In genomic region chr11:64225608-64226506, GRCh38 we compare ENCODE assay signal across 8 cellular contexts. TPM values are rescaled to one million over a fixed set of nuclear protein-coding genes. Genes with fewer than 3 reads are reported as not detected.
DNase-seq lines count a peak whose midpoint lies in the region; ATAC-seq and TF ChIP-seq lines count a peak whose summit lies in the region.

Gene NUDT22, plus strand, starts transcription at chr11:64226274. Its CDS starts 379 bp downstream, at chr11:64226653.
Gene TRPT1, minus strand, starts transcription at chr11:64226186. Its CDS starts 326 bp downstream, at chr11:64225860.

- H3K9ac ChIP-seq in adipocyte (ENCODE audit: low read length) = peak within 1 kb of the TSS; percentile 97

- peak within 1 kb of the TSS; percentile 82 to 98 (median 96) for H3K27ac ChIP-seq in heart left ventricle

- H3K27me3 Mint-ChIP-seq in T-cell = no peaks in the 10 kb centered on the region
- no peaks in the 10 kb centered on the region for H3K27me3 Mint-ChIP-seq in type B pancreatic cell

- H3K27me3 ChIP-seq in adipocyte (replicated peaks; ENCODE audit: control insufficient read depth, insufficient read depth, low read length) (no peaks in the 10 kb centered on the region), heart left ventricle (no peaks in the 10 kb centered on the region)

- ATAC-seq in T-cell (replicated peaks in 1 of 4) (peak; percentile 76 to 80 (median 78)), heart left ventricle (peak; percentile 74 to 85 (median 80))

- TF ChIP-seq CTCF in heart left ventricle (IDR thresholded peaks at IDR 0.05) (peak in 7 of 12 donors; percentile 3 to 39 (median 15)), type B pancreatic cell (conservative IDR thresholded peaks at IDR 0.05) (peak; percentile 46)

- peaks cover 22% of the 10 kb centered on the region for H3K4me1 ChIP-seq in adipocyte (ENCODE audit: control insufficient read depth, insufficient read depth, low read length)
- H3K4me1 ChIP-seq in heart left ventricle = peaks cover 3 to 58% (median 37%) of the 10 kb centered on the region in 12 donors

- no peaks in the 10 kb centered on the region for H3K36me3 ChIP-seq in adipocyte (ENCODE audit: control insufficient read depth, insufficient read depth, low read length, severe bottlenecking)
- H3K36me3 ChIP-seq in heart left ventricle = peaks cover 0 to 31% (median 6%) of the 10 kb centered on the region in 9 donors

- TF ChIP-seq POLR2A in heart left ventricle (IDR thresholded peaks at IDR 0.05) = peak; percentile 84 to 96

- no peaks in the 10 kb centered on the region for H3K36me3 Mint-ChIP-seq in T-cell
- no peaks in the 10 kb centered on the region for H3K36me3 Mint-ChIP-seq in type B pancreatic cell

- POLR2A ChIA-PET in T-cell (lab: Charles Lee) = interaction anchor here (0.5 to 0.6 kb wide), 3 partner anchors 14 to 1662 kb away, joined by 3 to 4 read pairs (median 4); partner anchors contain the start of gene FIBP (in 1 of the 2)

- no peaks in the 10 kb centered on the region for H3K9me3 Mint-ChIP-seq in T-cell
- no peaks in the 10 kb centered on the region for H3K9me3 Mint-ChIP-seq in type B pancreatic cell

- 0 to 2% (median 1%) methylated on average over 11 to 54 of the region's 54 CpGs for WGBS in heart left ventricle, 4 donors

- H3K4me3 Mint-ChIP-seq in T-cell (peak within 1 kb of the TSS; percentile 80 to 92 (median 86)), type B pancreatic cell (peak within 1 kb of the TSS; percentile 90)

- intact Hi-C loops in heart left ventricle (cut with DNase I) (loop anchor here in 4 of 10 donors (1.0 to 5.0 kb wide), 4 partner anchors 39 to 45 kb away; partner anchors contain the start of gene STIP1 (in 3 of the 4)), posterior vena cava (cut with DNase I) (no loop called here)

- peak; percentile 95 for DNase-seq in DMS53 (lab: John Stamatoyannopoulos, UW)
- peak; percentile 58 for DNase-seq in GOT3 (lab: John Stamatoyannopoulos, UW)
- DNase-seq in NCI-H1092 treated with DMSO at 0.1 percent for 48 hours (lab: John Stamatoyannopoulos, UW) = peak; percentile 92
- peak; percentile 70 to 96 (median 86) for DNase-seq in T-cell
- DNase-seq in adipocyte (ENCODE audit: low read depth) = peak; percentile 95
- DNase-seq in heart left ventricle = peak; percentile 93 to 96 (median 95)
- peak; percentile 97 for DNase-seq in posterior vena cava (ENCODE audit: low spot score)
- DNase-seq in type B pancreatic cell (ENCODE audit: extremely low spot score, unreplicated experiment) = peak; percentile 93

- no peaks in the 10 kb centered on the region for H3K9me3 ChIP-seq in adipocyte (ENCODE audit: control insufficient read depth, low read length)
- no peaks in the 10 kb centered on the region for H3K9me3 ChIP-seq in heart left ventricle

- H3K27ac Mint-ChIP-seq in T-cell = peak within 1 kb of the TSS; percentile 88
- peak within 1 kb of the TSS; percentile 72 for H3K27ac Mint-ChIP-seq in type B pancreatic cell

- peaks cover 34 to 44% (median 38%) of the 10 kb centered on the region in 3 donors for H3K4me1 Mint-ChIP-seq in T-cell
- peaks cover 5% of the 10 kb centered on the region for H3K4me1 Mint-ChIP-seq in type B pancreatic cell (ENCODE audit: unreplicated experiment)

- H3K4me3 ChIP-seq in adipocyte (ENCODE audit: low read length) (peak within 1 kb of the TSS; percentile 98), heart left ventricle (peak within 1 kb of the TSS; percentile 56 to 94 (median 83))

- CTCF ChIA-PET in T-cell (lab: Charles Lee) = interaction anchor here (0.5 to 1.6 kb wide), 7 partner anchors 12 to 92 kb away, joined by 3 to 9 read pairs (median 3); partner anchors contain the start of genes FERMT3 (in 1 of the 2), PRDX5 (in 1 of the 2) and TRMT112 (in 1 of the 2)

RNA-seq across cellular contexts. Expression of gene NUDT22, which starts in this region (rescaled TPM):
- total RNA-seq in T-cell = 100 to 1,000 TPM in 1 of 5 donors, 10 to 100 TPM in 4; 49.7 to 108 (median 97.5) TPM
- total RNA-seq in heart left ventricle = 10 to 100 TPM; 63.7 to 93.0 (median 70.3) TPM
- polyA plus RNA-seq in heart left ventricle = 10 to 100 TPM; 74.9 to 90.9 TPM
- total RNA-seq in posterior vena cava = 10 to 100 TPM; 35.8 to 41.1 TPM
- total RNA-seq in type B pancreatic cell (ENCODE audit: low replicate concordance) = 47.9 and 49.0 TPM in 2 replicates

RNA-seq across cellular contexts. Expression of gene TRPT1, which starts in this region (rescaled TPM):
- 10 to 100 TPM; 16.1 to 48.3 (median 40.2) TPM for total RNA-seq in T-cell
- total RNA-seq in heart left ventricle = 100 to 1,000 TPM in 2 of 9 donors, 10 to 100 TPM in 7; 51.2 to 146 (median 63.3) TPM
- polyA plus RNA-seq in heart left ventricle = 100 to 1,000 TPM in 1 of 2 donors, 10 to 100 TPM in 1; 65.3 to 123 TPM
- 10 to 100 TPM; 19.9 to 21.9 TPM for total RNA-seq in posterior vena cava
- total RNA-seq in type B pancreatic cell (ENCODE audit: low replicate concordance) = 34.2 and 38.9 TPM in 2 replicates

Comparison
In these comparisons a context has a peak if more than half of its experiments do, and no peak if none do; other contexts are left out.
1. Peak in every context shown above with its lines: DNase-seq, ATAC-seq, H3K4me3 ChIP-seq and H3K27ac ChIP-seq.